ENCODE assay signal across 17 cellular contexts in genomic region chr6:35638679-35639078, GRCh38. TPM values are rescaled to one million over a fixed set of nuclear protein-coding genes. Genes with fewer than 3 reads are reported as not detected.
DNase-seq lines count a peak whose midpoint lies in the region; ATAC-seq and TF ChIP-seq lines count a peak whose summit lies in the region.
"Had no signal": no experiment of that assay in that cellular context is flagged by ENCODE, and none has a peak within 500 bp of the region (broad histone marks: within the 10 kb centered on the region; RNA-seq: fewer than 3 reads in every experiment).

No MANE protein-coding gene starts in this region.

- no peaks in the 10 kb centered on the region for H3K9me3 ChIP-seq in CD8-positive, alpha-beta T cell (ENCODE audit: low read length)
- no peaks in the 10 kb centered on the region for H3K9me3 ChIP-seq in adipocyte (ENCODE audit: control insufficient read depth, low read length)

- H3K4me1 Mint-ChIP-seq in activated CD4-positive, alpha-beta T cell treated with anti-CD3 and anti-CD28 coated beads, Interleukin-2, amount 10 ng/mL, durations not matched to agents 24 days and 14 days = peaks cover 38% of the 10 kb centered on the region
- peaks cover 52% of the 10 kb centered on the region for H3K4me1 Mint-ChIP-seq in CD8-positive, alpha-beta T cell (ENCODE audit: low read depth)
- peaks cover 20 to 64% (median 53%) of the 10 kb centered on the region in 4 donors for H3K4me1 Mint-ChIP-seq in naive thymus-derived CD8-positive, alpha-beta T cell
- peaks cover 49% of the 10 kb centered on the region for H3K4me1 Mint-ChIP-seq in activated CD4-positive, alpha-beta memory T cell treated with anti-CD3 and anti-CD28 coated beads for 36 hours (ENCODE audit: low read depth)
- H3K4me1 Mint-ChIP-seq in stimulated activated effector memory CD8-positive, alpha-beta T cell treated with anti-CD3 and anti-CD28 coated beads, Interleukin-12 subunit alpha, Interleukin-12 subunit beta, amount 100 ng/mL, for 72 hours = peaks cover 5% of the 10 kb centered on the region

- peak; percentile 51 for DNase-seq in activated CD4-positive, alpha-beta T cell treated with anti-CD3 and anti-CD28 coated beads, Interleukin-2, amount 10 ng/mL, durations not matched to agents 24 days and 14 days
- DNase-seq in activated CD4-positive, alpha-beta T cell treated with anti-CD3 and anti-CD28 coated beads, Interleukin-2, amount 50 U/mL, for 4 hours = no peak
- DNase-seq in CD8-positive, alpha-beta T cell = no peak
- DNase-seq in adipocyte (ENCODE audit: low read depth) (no peak), coronary artery (ENCODE audit: low spot score) (no peak)
- DNase-seq in naive thymus-derived CD8-positive, alpha-beta T cell = no peak
- DNase-seq in activated CD4-positive, alpha-beta memory T cell treated with anti-CD3 and anti-CD28 coated beads for 36 hours = no peak
- DNase-seq in stimulated activated effector memory CD8-positive, alpha-beta T cell treated with anti-CD3 and anti-CD28 coated beads, Interleukin-12 subunit alpha, Interleukin-12 subunit beta, amount 100 ng/mL, for 72 hours (ENCODE audit: low spot score in 2 of 2) = no peak
- DNase-seq: DMS79 treated with DMSO at 0.1 percent for 48 hours, KG1, NCI-H1048, NCI-H1436 treated with DMSO at 0.1 percent for 48 hours, NCI-H2029 treated with DMSO at 0.1 percent for 48 hours, NCI-H2171 treated with DMSO at 0.1 percent for 48 hours, NCI-H446 treated with DMSO at 0.1 percent for 48 hours, NCI-H774 had no signal

- H3K27me3 Mint-ChIP-seq in activated CD4-positive, alpha-beta T cell treated with anti-CD3 and anti-CD28 coated beads, Interleukin-2, amount 10 ng/mL, durations not matched to agents 24 days and 14 days = no peaks in the 10 kb centered on the region
- no peaks in the 10 kb centered on the region for H3K27me3 Mint-ChIP-seq in CD8-positive, alpha-beta T cell (ENCODE audit: low read depth)
- no peaks in the 10 kb centered on the region for H3K27me3 Mint-ChIP-seq in naive thymus-derived CD8-positive, alpha-beta T cell
- H3K27me3 Mint-ChIP-seq in activated CD4-positive, alpha-beta memory T cell treated with anti-CD3 and anti-CD28 coated beads for 36 hours = no peaks in the 10 kb centered on the region

- no peak overlapping the region for H3K27ac Mint-ChIP-seq in activated CD4-positive, alpha-beta T cell treated with anti-CD3 and anti-CD28 coated beads, Interleukin-2, amount 10 ng/mL, durations not matched to agents 24 days and 14 days
- peak overlapping the region; percentile 70 for H3K27ac Mint-ChIP-seq in CD8-positive, alpha-beta T cell
- H3K27ac Mint-ChIP-seq in naive thymus-derived CD8-positive, alpha-beta T cell = peak overlapping the region; percentile 24 to 84 (median 67)
- no peak overlapping the region for H3K27ac Mint-ChIP-seq in activated CD4-positive, alpha-beta memory T cell treated with anti-CD3 and anti-CD28 coated beads for 36 hours
- no peak overlapping the region for H3K27ac Mint-ChIP-seq in stimulated activated effector memory CD8-positive, alpha-beta T cell treated with anti-CD3 and anti-CD28 coated beads, Interleukin-12 subunit alpha, Interleukin-12 subunit beta, amount 100 ng/mL, for 72 hours

- H3K27ac ChIP-seq in CD8-positive, alpha-beta T cell (ENCODE audit: low read depth, low read length) = no peak overlapping the region
- H3K27ac ChIP-seq in coronary artery = no peak overlapping the region
- H3K27ac ChIP-seq: RWPE1 had no signal

- ATAC-seq in CD8-positive, alpha-beta T cell = no peak
- ATAC-seq in naive thymus-derived CD8-positive, alpha-beta T cell = no peak
- no peak for ATAC-seq in stimulated activated effector memory CD8-positive, alpha-beta T cell treated with anti-CD3 and anti-CD28 coated beads, Interleukin-12 subunit alpha, Interleukin-12 subunit beta, amount 100 ng/mL, for 72 hours

- no peaks in the 10 kb centered on the region for H3K9me3 Mint-ChIP-seq in activated CD4-positive, alpha-beta T cell treated with anti-CD3 and anti-CD28 coated beads, Interleukin-2, amount 10 ng/mL, durations not matched to agents 24 days and 14 days
- H3K9me3 Mint-ChIP-seq in CD8-positive, alpha-beta T cell = no peaks in the 10 kb centered on the region
- H3K9me3 Mint-ChIP-seq in naive thymus-derived CD8-positive, alpha-beta T cell = no peaks in the 10 kb centered on the region
- no peaks in the 10 kb centered on the region for H3K9me3 Mint-ChIP-seq in activated CD4-positive, alpha-beta memory T cell treated with anti-CD3 and anti-CD28 coated beads for 36 hours
- H3K9me3 Mint-ChIP-seq in stimulated activated effector memory CD8-positive, alpha-beta T cell treated with anti-CD3 and anti-CD28 coated beads, Interleukin-12 subunit alpha, Interleukin-12 subunit beta, amount 100 ng/mL, for 72 hours = no peaks in the 10 kb centered on the region

- H3K27me3 ChIP-seq in CD8-positive, alpha-beta T cell (ENCODE audit: insufficient read depth, low read length) = no peaks in the 10 kb centered on the region
- no peaks in the 10 kb centered on the region for H3K27me3 ChIP-seq in adipocyte (replicated peaks; ENCODE audit: control insufficient read depth, insufficient read depth, low read length)

- intact Hi-C loops in activated CD4-positive, alpha-beta T cell treated with anti-CD3 and anti-CD28 coated beads, Interleukin-2, amount 10 ng/mL, durations not matched to agents 24 days and 14 days (cut with micrococcal nuclease) = no loop called here
- intact Hi-C loops in CD8-positive, alpha-beta T cell (cut with DNase I, micrococcal nuclease) = loop anchor here in 1 of 2 experiments (2.0 kb wide), 1 partner anchor 98 kb away; the partner anchor contains the start of gene ARMC12
- intact Hi-C loops in activated CD4-positive, alpha-beta memory T cell treated with anti-CD3 and anti-CD28 coated beads for 36 hours (cut with micrococcal nuclease) = no loop called here

- H3K4me3 ChIP-seq in CD8-positive, alpha-beta T cell (ENCODE audit: low read depth, low read length) = no peak overlapping the region
- no peak overlapping the region for H3K4me3 ChIP-seq in adipocyte (ENCODE audit: low read length)
- H3K4me3 ChIP-seq in coronary artery = no peak overlapping the region

- CTCF ChIA-PET in CD8-positive, alpha-beta T cell (lab: Charles Lee) = interaction anchor here (0.6 to 12.6 kb wide), 4 partner anchors 11 to 97 kb away, joined by 4 to 123 read pairs (median 10); partner anchors contain the start of gene ARMC12
- CTCF ChIA-PET in activated CD4-positive, alpha-beta memory T cell treated with anti-CD3 and anti-CD28 coated beads for 36 hours (lab: Charles Lee) = interaction anchor here (1.6 to 2.7 kb wide), 2 partner anchors 94 to 98 kb away, joined by 3 to 18 read pairs; partner anchors contain the start of gene ARMC12

- peak overlapping the region; percentile 31 for H3K9ac ChIP-seq in adipocyte (ENCODE audit: low read length)

- peaks cover 10% of the 10 kb centered on the region for H3K4me1 ChIP-seq in CD8-positive, alpha-beta T cell (ENCODE audit: insufficient read depth, low read length)
- H3K4me1 ChIP-seq in adipocyte (ENCODE audit: control insufficient read depth, insufficient read depth, low read length) = peaks cover 46% of the 10 kb centered on the region

- no peak overlapping the region for H3K4me3 Mint-ChIP-seq in activated CD4-positive, alpha-beta T cell treated with anti-CD3 and anti-CD28 coated beads, Interleukin-2, amount 10 ng/mL, durations not matched to agents 24 days and 14 days
- H3K4me3 Mint-ChIP-seq in CD8-positive, alpha-beta T cell = no peak overlapping the region
- no peak overlapping the region for H3K4me3 Mint-ChIP-seq in naive thymus-derived CD8-positive, alpha-beta T cell
- H3K4me3 Mint-ChIP-seq in activated CD4-positive, alpha-beta memory T cell treated with anti-CD3 and anti-CD28 coated beads for 36 hours = no peak overlapping the region
- H3K4me3 Mint-ChIP-seq in stimulated activated effector memory CD8-positive, alpha-beta T cell treated with anti-CD3 and anti-CD28 coated beads, Interleukin-12 subunit alpha, Interleukin-12 subunit beta, amount 100 ng/mL, for 72 hours = no peak overlapping the region

- POLR2A ChIA-PET in CD8-positive, alpha-beta T cell (lab: Charles Lee) = interaction anchor here (1.1 kb wide), 1 partner anchor 28 kb away, joined by 3 read pairs; no protein-coding TSS in a partner anchor
- POLR2A ChIA-PET in naive thymus-derived CD8-positive, alpha-beta T cell (lab: Charles Lee) = interaction anchor here (0.8 to 1.4 kb wide), 3 partner anchors 15 to 89 kb away, joined by 3 to 5 read pairs (median 3); no protein-coding TSS in a partner anchor
- POLR2A ChIA-PET in activated CD4-positive, alpha-beta memory T cell treated with anti-CD3 and anti-CD28 coated beads for 36 hours (lab: Charles Lee) = interaction anchor here (1.1 kb wide), 1 partner anchor 94 kb away, joined by 3 read pairs; no protein-coding TSS in a partner anchor

- H3K36me3 ChIP-seq in CD8-positive, alpha-beta T cell (ENCODE audit: insufficient read depth, low read length) = peaks cover 36% of the 10 kb centered on the region
- peaks cover 99% of the 10 kb centered on the region for H3K36me3 ChIP-seq in adipocyte (ENCODE audit: control insufficient read depth, insufficient read depth, low read length, severe bottlenecking)

- TF ChIP-seq CTCF in CD8-positive, alpha-beta T cell (IDR thresholded peaks at IDR 0.05) = no peak
- no peak for TF ChIP-seq CTCF in coronary artery (IDR thresholded peaks at IDR 0.05)

- H3K36me3 Mint-ChIP-seq in activated CD4-positive, alpha-beta T cell treated with anti-CD3 and anti-CD28 coated beads, Interleukin-2, amount 10 ng/mL, durations not matched to agents 24 days and 14 days (ENCODE audit: low read depth) = peaks cover 46% of the 10 kb centered on the region
- peaks cover 75% of the 10 kb centered on the region for H3K36me3 Mint-ChIP-seq in CD8-positive, alpha-beta T cell
- peaks cover 0 to 85% (median 9%) of the 10 kb centered on the region in 3 donors for H3K36me3 Mint-ChIP-seq in naive thymus-derived CD8-positive, alpha-beta T cell
- peaks cover 34% of the 10 kb centered on the region for H3K36me3 Mint-ChIP-seq in activated CD4-positive, alpha-beta memory T cell treated with anti-CD3 and anti-CD28 coated beads for 36 hours
- H3K36me3 Mint-ChIP-seq in stimulated activated effector memory CD8-positive, alpha-beta T cell treated with anti-CD3 and anti-CD28 coated beads, Interleukin-12 subunit alpha, Interleukin-12 subunit beta, amount 100 ng/mL, for 72 hours = peaks cover 75% of the 10 kb centered on the region

RNA-seq across cellular contexts. Expression of gene FKBP5, which starts 50.0 kb away (rescaled TPM):
- 85.0 and 85.1 TPM in 2 replicates for total RNA-seq in activated CD4-positive, alpha-beta T cell treated with anti-CD3 and anti-CD28 coated beads, Interleukin-2, amount 10 ng/mL, durations not matched to agents 24 days and 14 days
- total RNA-seq in CD8-positive, alpha-beta T cell = 10 to 100 TPM; 25.7 to 27.1 TPM
- total RNA-seq in naive thymus-derived CD8-positive, alpha-beta T cell = 10 to 100 TPM; 75.4 to 79.1 TPM
- 100 to 1,000 TPM; 108 to 297 (median 154) TPM for polyA plus RNA-seq in naive thymus-derived CD8-positive, alpha-beta T cell
- total RNA-seq in activated CD4-positive, alpha-beta memory T cell treated with anti-CD3 and anti-CD28 coated beads for 36 hours = 100 to 1,000 TPM; 111 to 112 TPM

Comparison
In these comparisons a context has a peak if more than half of its experiments do, and no peak if none do; other contexts are left out.
1. H3K27ac Mint-ChIP-seq: peak in CD8-positive, alpha-beta T cell (single experiment) and naive thymus-derived CD8-positive, alpha-beta T cell (10 of 10); none in activated CD4-positive, alpha-beta T cell treated with anti-CD3 and anti-CD28 coated beads, Interleukin-2, amount 10 ng/mL, durations not matched to agents 24 days and 14 days (single experiment), activated CD4-positive, alpha-beta memory T cell treated with anti-CD3 and anti-CD28 coated beads for 36 hours (single experiment) and stimulated activated effector memory CD8-positive, alpha-beta T cell treated with anti-CD3 and anti-CD28 coated beads, Interleukin-12 subunit alpha, Interleukin-12 subunit beta, amount 100 ng/mL, for 72 hours (single experiment).